17 cellular contexts compared by ENCODE assay signal in genomic region chr5:116908537-116908936, GRCh38.
DNase-seq lines count a peak whose midpoint lies in the region; ATAC-seq and TF ChIP-seq lines count a peak whose summit lies in the region.
"Had no signal": no experiment of that assay in that cellular context is flagged by ENCODE, and none has a peak within 500 bp of the region (broad histone marks: within the 10 kb centered on the region; RNA-seq: fewer than 3 reads in every experiment).

No MANE protein-coding gene starts in this region.

- no peak overlapping the region for H3K4me3 ChIP-seq in heart right ventricle
- H3K4me3 ChIP-seq: dorsolateral prefrontal cortex, lower lobe of right lung, SJSA1, upper lobe of left lung had no signal

- H3K4me1 Mint-ChIP-seq in activated naive CD4-positive, alpha-beta T cell treated with anti-CD3 and anti-CD28 coated beads, Interleukin-2, amount 10 ng/mL, durations not matched to agents 7 days and 5 days = no peaks in the 10 kb centered on the region

- no peaks in the 10 kb centered on the region for H3K4me1 ChIP-seq in heart right ventricle
- H3K4me1 ChIP-seq: lower lobe of right lung, SJSA1, upper lobe of left lung had no signal

- H3K36me3 Mint-ChIP-seq in activated naive CD4-positive, alpha-beta T cell treated with anti-CD3 and anti-CD28 coated beads, Interleukin-2, amount 10 ng/mL, durations not matched to agents 7 days and 5 days = no peaks in the 10 kb centered on the region

- DNase-seq in DMS53 treated with DMSO at 0.1 percent for 48 hours (lab: John Stamatoyannopoulos, UW; ENCODE audit: unreplicated experiment) (no peak), NCI-H446 (lab: John Stamatoyannopoulos, UW) (no peak), heart right ventricle (no peak)
- DNase-seq in activated naive CD4-positive, alpha-beta T cell treated with anti-CD3 and anti-CD28 coated beads, Interleukin-2, amount 10 ng/mL, durations not matched to agents 7 days and 5 days = no peak
- DNase-seq: activated CD8-positive, alpha-beta T cell treated with anti-CD3 and anti-CD28 coated beads, Interleukin-2, amount 10 ng/mL, durations not matched to agents 7 days and 5 days; dorsolateral prefrontal cortex; lower lobe of right lung; right cardiac atrium; stimulated activated CD4-positive, alpha-beta T cell treated with anti-CD3 and anti-CD28 coated beads, Interleukin-2, amount 100 ng/mL, for 24 hours; stimulated activated CD8-positive, alpha-beta memory T cell treated with anti-CD3 and anti-CD28 coated beads, Interleukin-4, amount 100 ng/mL, for 48 hours; upper lobe of left lung had no signal

- no peak overlapping the region for H3K27ac Mint-ChIP-seq in activated naive CD4-positive, alpha-beta T cell treated with anti-CD3 and anti-CD28 coated beads, Interleukin-2, amount 10 ng/mL, durations not matched to agents 7 days and 5 days
- H3K27ac Mint-ChIP-seq: activated CD8-positive, alpha-beta T cell treated with anti-CD3 and anti-CD28 coated beads, Interleukin-2, amount 10 ng/mL, durations not matched to agents 7 days and 5 days; nephron had no signal

- no peaks in the 10 kb centered on the region for H3K27me3 Mint-ChIP-seq in activated naive CD4-positive, alpha-beta T cell treated with anti-CD3 and anti-CD28 coated beads, Interleukin-2, amount 10 ng/mL, durations not matched to agents 7 days and 5 days

- no peak overlapping the region for H3K4me3 Mint-ChIP-seq in activated naive CD4-positive, alpha-beta T cell treated with anti-CD3 and anti-CD28 coated beads, Interleukin-2, amount 10 ng/mL, durations not matched to agents 7 days and 5 days
- H3K4me3 Mint-ChIP-seq: activated CD8-positive, alpha-beta T cell treated with anti-CD3 and anti-CD28 coated beads, Interleukin-2, amount 10 ng/mL, durations not matched to agents 7 days and 5 days; nephron had no signal

- CTCF ChIA-PET in activated naive CD4-positive, alpha-beta T cell treated with anti-CD3 and anti-CD28 coated beads, Interleukin-2, amount 10 ng/mL, durations not matched to agents 7 days and 5 days (lab: Charles Lee) = no interaction called here

- no peak for TF ChIP-seq CTCF in heart right ventricle (IDR thresholded peaks at IDR 0.05)

- H3K9me3 Mint-ChIP-seq in activated naive CD4-positive, alpha-beta T cell treated with anti-CD3 and anti-CD28 coated beads, Interleukin-2, amount 10 ng/mL, durations not matched to agents 7 days and 5 days = peaks cover 3% of the 10 kb centered on the region
- H3K9me3 Mint-ChIP-seq: nephron had no signal

- no peaks in the 10 kb centered on the region for H3K36me3 ChIP-seq in heart right ventricle
- H3K36me3 ChIP-seq: lower lobe of right lung, SJSA1, upper lobe of left lung had no signal

- ATAC-seq in GM18867 (IDR thresholded peaks at IDR 0.05; ENCODE audit: unreplicated experiment) (peak; percentile 87), GM21447 (IDR thresholded peaks at IDR 0.05; ENCODE audit: unreplicated experiment) (peak; percentile 63), HG02885 (IDR thresholded peaks at IDR 0.05; ENCODE audit: poor library complexity, unreplicated experiment) (peak; percentile 83), HG03565 (IDR thresholded peaks at IDR 0.05; ENCODE audit: unreplicated experiment) (peak; percentile 65), heart right ventricle (no peak)
- ATAC-seq: activated CD8-positive, alpha-beta T cell treated with anti-CD3 and anti-CD28 coated beads, Interleukin-2, amount 10 ng/mL, durations not matched to agents 7 days and 5 days; lower lobe of right lung; right cardiac atrium had no signal

- intact Hi-C loops in heart right ventricle (cut with DNase I) = no loop called here

- no peaks in the 10 kb centered on the region for H3K27me3 ChIP-seq in heart right ventricle
- H3K27me3 ChIP-seq: dorsolateral prefrontal cortex, SJSA1, upper lobe of left lung had no signal

- H3K27ac ChIP-seq in heart right ventricle = no peak overlapping the region
- H3K27ac ChIP-seq: dorsolateral prefrontal cortex, lower lobe of right lung, SJSA1, upper lobe of left lung had no signal

- 96 to 100% methylated on average over 1 of the region's 1 CpG for whole genome bisulfite sequencing in heart right ventricle, 2 donors

- H3K9me3 ChIP-seq in heart right ventricle = no peaks in the 10 kb centered on the region
- H3K9me3 ChIP-seq: lower lobe of right lung, SJSA1, upper lobe of left lung had no signal

Comparison
In these comparisons a context has a peak if more than half of its experiments do, and no peak if none do; other contexts are left out.
1. ATAC-seq: peak in GM18867 (single experiment), GM21447 (single experiment), HG02885 (single experiment) and HG03565 (single experiment); none in heart right ventricle (0 of 8).